ENCODE assay signal across 9 cellular contexts in the genomic region with DNA sequence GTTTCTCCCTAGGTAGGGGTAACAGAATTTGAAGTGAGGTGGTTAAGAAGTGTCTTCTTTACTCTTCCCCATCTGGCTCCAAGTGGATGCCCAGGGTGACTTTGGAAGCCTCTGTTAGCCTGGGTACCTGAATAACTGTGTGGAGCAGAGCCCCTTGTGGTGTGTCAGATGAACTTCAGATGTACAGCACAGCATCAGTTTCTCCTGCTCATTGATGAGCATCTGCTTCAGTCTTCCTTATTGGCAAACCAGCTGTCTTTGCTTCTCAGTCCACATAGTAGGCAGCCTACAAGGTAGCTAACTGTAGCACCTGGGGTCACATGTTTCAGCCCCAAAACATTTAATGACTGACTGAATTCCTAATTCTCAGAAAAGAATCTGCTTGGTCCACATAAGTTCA. TPM values are rescaled to one million over a fixed set of nuclear protein-coding genes. Genes with fewer than 3 reads are reported as not detected.
DNase-seq lines count a peak whose midpoint lies in the region; ATAC-seq, FAIRE-seq and TF ChIP-seq lines count a peak whose summit lies in the region.
"Had no signal": no experiment of that assay in that cellular context is flagged by ENCODE, and none has a peak within 500 bp of the region (broad histone marks: within the 10 kb centered on the region; RNA-seq: fewer than 3 reads in every experiment).

No MANE protein-coding gene starts in this region.

- H3K9me3 ChIP-seq in K562 (replicated peaks; ENCODE audit: control insufficient read depth, insufficient read depth, low read depth, low read length): no peaks in the 10 kb centered on the region
- no peaks in the 10 kb centered on the region for H3K9me3 ChIP-seq in pancreas
- H3K9me3 ChIP-seq in gastrocnemius medialis: no peaks in the 10 kb centered on the region

- H3K4me1 ChIP-seq in K562 (replicated peaks in 1 of 2; ENCODE audit: control insufficient read depth in 2 of 2, insufficient read depth in 2 of 2, low read length in 2 of 2): peaks cover 0 to 6% of the 10 kb centered on the region in 2 experiments; a peak in 1 of 5 replicates
- no peaks in the 10 kb centered on the region for H3K4me1 ChIP-seq in pancreas
- H3K4me1 ChIP-seq in gastrocnemius medialis: no peaks in the 10 kb centered on the region

- no peaks in the 10 kb centered on the region for H3K9me1 ChIP-seq in K562 (ENCODE audit: control insufficient read depth, insufficient read depth, low read length)

- POLR2A ChIA-PET in K562 (lab: Yijun Ruan, JAX): no interaction called here

- BruUV-seq in K562 (replicated peaks; lab: Mats Ljungman, UMichigan): no TSS peak

- no peaks in the 10 kb centered on the region for H3K36me3 ChIP-seq in K562 (ENCODE audit: control insufficient read depth, insufficient read depth, low read length)
- no peaks in the 10 kb centered on the region for H3K36me3 ChIP-seq in pancreas
- H3K36me3 ChIP-seq in gastrocnemius medialis: no peaks in the 10 kb centered on the region

- H3K4me3 ChIP-seq in K562: no peak overlapping the region
- no peak overlapping the region for H3K4me3 ChIP-seq in pancreas
- no peak overlapping the region for H3K4me3 ChIP-seq in gastrocnemius medialis

- H3K9ac ChIP-seq in K562 (ENCODE audit: insufficient read depth in 1 of 2, low read depth in 2 of 2, low read length in 2 of 2): no peak overlapping the region

- in situ Hi-C loops in K562 (cut with MboI): loop anchor here (25.0 kb wide), 1 partner anchor 222 kb away; no protein-coding TSS in a partner anchor
- in situ Hi-C loops in gastrocnemius medialis (cut with MboI; ENCODE audit: low sequenced_read_pairs in 4 of 4): no loop called here

- peak; percentile 68 for DNase-seq in ELR (ENCODE audit: low read depth)
- peak; percentile 14 for DNase-seq in GM20000 (ENCODE audit: low spot score)
- peak; percentile 30 for DNase-seq in LoVo (ENCODE audit: low spot score)
- DNase-seq in K562 (ENCODE audit: extremely low read depth in 1 of 4, low spot score in 3 of 4): peak; percentile 22 to 35 (median 24)
- peak in 1 of 6 donors; percentile 14 for DNase-seq in pancreas
- DNase-seq in gastrocnemius medialis: no peak
- DNase-seq in GM03348 (ENCODE audit: low spot score): no peak
- DNase-seq: right cardiac atrium had no signal

- no peak overlapping the region for H3K27ac ChIP-seq in K562 (ENCODE audit: extremely low read depth, low read depth, low read length)
- no peak overlapping the region for H3K27ac ChIP-seq in pancreas
- H3K27ac ChIP-seq in gastrocnemius medialis: no peak overlapping the region

- intact Hi-C loops in K562 (cut with micrococcal nuclease): loop anchor here (5.0 to 10.0 kb wide), 2 partner anchors 85 to 227 kb away; no protein-coding TSS in a partner anchor
- intact Hi-C loops in pancreas (cut with DNase I): no loop called here
- intact Hi-C loops in gastrocnemius medialis (cut with DNase I; ENCODE audit: low total_unique reads): no loop called here

- H3K27me3 ChIP-seq in K562 (ENCODE audit: control insufficient read depth in 2 of 2, insufficient read depth in 2 of 2, low read length in 2 of 2) (no peaks in the 10 kb centered on the region), pancreas (no peaks in the 10 kb centered on the region), gastrocnemius medialis (no peaks in the 10 kb centered on the region)

- H4K20me1 ChIP-seq in K562 (replicated peaks; ENCODE audit: control insufficient read depth, insufficient read depth, low read length): no peaks in the 10 kb centered on the region

- FAIRE-seq in K562 (lab: Jason Lieb, UNC) (peak; percentile 83), pancreas (lab: Jason Lieb, UNC) (no peak)

- TF ChIP-seq RAD21 in K562 (CRISPR knock-in tag; conservative IDR thresholded peaks at IDR 0.05 in 1 of 2, IDR thresholded peaks at IDR 0.05 in 1 of 2): peak in 1 of 2 experiments; percentile 64; a peak in 2 of 4 replicates

- H3K4me2 ChIP-seq in K562 (ENCODE audit: insufficient read depth, low read length): no peak overlapping the region

- TF ChIP-seq EP300 in K562 (IDR thresholded peaks at IDR 0.05; ENCODE audit: low read length): no peak

- H2AFZ ChIP-seq in K562 (ENCODE audit: low read depth, low read length): no peak overlapping the region

- CTCF ChIA-PET in K562 (lab: Yijun Ruan, JAX; ENCODE audit: low intra/inter-chr PET ratio): no interaction called here

- H3K79me2 ChIP-seq in K562 (ENCODE audit: control insufficient read depth, insufficient read depth, low read length): no peaks in the 10 kb centered on the region

- ATAC-seq in K562: peak; percentile 90
- peak; percentile 59 to 84 (median 68) for ATAC-seq in pancreas
- no peak for ATAC-seq in gastrocnemius medialis
- ATAC-seq in GM18505 (IDR thresholded peaks at IDR 0.05; ENCODE audit: unreplicated experiment): no peak

- no peak for TF ChIP-seq POLR2A in K562 (conservative IDR thresholded peaks at IDR 0.05)
- no peak for TF ChIP-seq POLR2A in gastrocnemius medialis (IDR thresholded peaks at IDR 0.05)
- no peak for TF ChIP-seq POLR2A in GM18505 (IDR thresholded peaks at IDR 0.05; ENCODE audit: borderline replicate concordance, extremely low read depth, insufficient read depth, insufficient read length)

- TF ChIP-seq CTCF in GM20000 (IDR thresholded peaks at IDR 0.05; ENCODE audit: extremely low read depth, missing control alignments) (peak; percentile 53), K562 (IDR thresholded peaks at IDR 0.05 in 2 of 3, conservative IDR thresholded peaks at IDR 0.05 in 1 of 3; ENCODE audit: insufficient read depth in 2 of 3, low read depth in 1 of 3, low read length in 3 of 3) (peak; percentile 48 to 64 (median 50)), pancreas (IDR thresholded peaks at IDR 0.05) (peak; percentile 11 to 24 (median 18)), gastrocnemius medialis (IDR thresholded peaks at IDR 0.05 in 4 of 5, conservative IDR thresholded peaks at IDR 0.05 in 1 of 5) (peak in 1 of 5 experiments; percentile 24)

TF ChIP-seq in K562, 482 proteins besides CTCF, POLR2A, EP300 and RAD21 (continues in another document):
- TF ChIP-seq ZNF444 (CRISPR knock-in tag; IDR thresholded peaks at IDR 0.05) (no peak), RBM39 (optimal IDR thresholded peaks at IDR 0.05; ENCODE audit: low read depth, low read length) (no peak)
- TF ChIP-seq, protein P1, sequence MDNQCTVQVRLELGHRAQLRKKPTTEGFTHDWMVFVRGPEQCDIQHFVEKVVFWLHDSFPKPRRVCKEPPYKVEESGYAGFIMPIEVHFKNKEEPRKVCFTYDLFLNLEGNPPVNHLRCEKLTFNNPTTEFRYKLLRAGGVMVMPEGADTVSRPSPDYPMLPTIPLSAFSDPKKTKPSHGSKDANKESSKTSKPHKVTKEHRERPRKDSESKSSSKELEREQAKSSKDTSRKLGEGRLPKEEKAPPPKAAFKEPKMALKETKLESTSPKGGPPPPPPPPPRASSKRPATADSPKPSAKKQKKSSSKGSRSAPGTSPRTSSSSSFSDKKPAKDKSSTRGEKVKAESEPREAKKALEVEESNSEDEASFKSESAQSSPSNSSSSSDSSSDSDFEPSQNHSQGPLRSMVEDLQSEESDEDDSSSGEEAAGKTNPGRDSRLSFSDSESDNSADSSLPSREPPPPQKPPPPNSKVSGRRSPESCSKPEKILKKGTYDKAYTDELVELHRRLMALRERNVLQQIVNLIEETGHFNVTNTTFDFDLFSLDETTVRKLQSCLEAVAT (IDR thresholded peaks at IDR 0.05): no peak
- TF ChIP-seq, protein P2, sequence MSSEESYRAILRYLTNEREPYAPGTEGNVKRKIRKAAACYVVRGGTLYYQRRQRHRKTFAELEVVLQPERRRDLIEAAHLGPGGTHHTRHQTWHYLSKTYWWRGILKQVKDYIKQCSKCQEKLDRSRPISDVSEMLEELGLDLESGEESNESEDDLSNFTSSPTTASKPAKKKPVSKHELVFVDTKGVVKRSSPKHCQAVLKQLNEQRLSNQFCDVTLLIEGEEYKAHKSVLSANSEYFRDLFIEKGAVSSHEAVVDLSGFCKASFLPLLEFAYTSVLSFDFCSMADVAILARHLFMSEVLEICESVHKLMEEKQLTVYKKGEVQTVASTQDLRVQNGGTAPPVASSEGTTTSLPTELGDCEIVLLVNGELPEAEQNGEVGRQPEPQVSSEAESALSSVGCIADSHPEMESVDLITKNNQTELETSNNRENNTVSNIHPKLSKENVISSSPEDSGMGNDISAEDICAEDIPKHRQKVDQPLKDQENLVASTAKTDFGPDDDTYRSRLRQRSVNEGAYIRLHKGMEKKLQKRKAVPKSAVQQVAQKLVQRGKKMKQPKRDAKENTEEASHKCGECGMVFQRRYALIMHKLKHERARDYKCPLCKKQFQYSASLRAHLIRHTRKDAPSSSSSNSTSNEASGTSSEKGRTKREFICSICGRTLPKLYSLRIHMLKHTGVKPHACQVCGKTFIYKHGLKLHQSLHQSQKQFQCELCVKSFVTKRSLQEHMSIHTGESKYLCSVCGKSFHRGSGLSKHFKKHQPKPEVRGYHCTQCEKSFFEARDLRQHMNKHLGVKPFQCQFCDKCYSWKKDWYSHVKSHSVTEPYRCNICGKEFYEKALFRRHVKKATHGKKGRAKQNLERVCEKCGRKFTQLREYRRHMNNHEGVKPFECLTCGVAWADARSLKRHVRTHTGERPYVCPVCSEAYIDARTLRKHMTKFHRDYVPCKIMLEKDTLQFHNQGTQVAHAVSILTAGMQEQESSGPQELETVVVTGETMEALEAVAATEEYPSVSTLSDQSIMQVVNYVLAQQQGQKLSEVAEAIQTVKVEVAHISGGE (CRISPR knock-in tag; IDR thresholded peaks at IDR 0.05): no peak

RNA-seq across cellular contexts. Expression of a gene that starts 56.2 kb away (rescaled TPM):
- total RNA-seq in K562 (2011; cell fraction: chromatin; rRNA removed; ENCODE audit: low replicate concordance): 0.79 TPM in 1 of 2 replicates, not detected in the other
- under 0.01 and 0.13 TPM in 2 replicates for total RNA-seq in K562 (2011; cell fraction: nucleolus; rRNA removed)
- 0.07 TPM in 1 of 2 replicates, not detected in the other for total RNA-seq in K562 (2011; cell fraction: nucleoplasm; rRNA removed)
- total RNA-seq in K562 (2014; rRNA removed) (0.04 TPM in 1 of 2 replicates, not detected in the other), K562 (2014; rRNA removed; fragmentation: Illumina TruSeq; extraction: Trizol) (0.04 and 0.22 TPM in 2 replicates), K562 (2015; rRNA removed; fragmentation: Illumina TruSeq; extraction: Trizol) (0.04 TPM in 1 of 2 replicates, not detected in the other), K562 (2021) (0.20 and 0.22 TPM in 2 replicates), pancreas (10 to 100 TPM; 32.2 to 44.8 (median 38.8) TPM), gastrocnemius medialis (1 to 10 TPM; 1.6 to 4.2 (median 2.6) TPM)
- polyA plus RNA-seq in K562 (2011; rRNA removed) (0.01 and 0.07 TPM in 2 replicates), K562 (2014; fragmentation: Illumina TruSeq; extraction: Trizol) (0.03 TPM in 1 of 2 replicates, not detected in the other), K562 (2014; fragmentation: Nextera tagmentation; extraction: Ambion mirVana) (not detected), K562 (2014; rRNA removed) (0.01 TPM in 1 of 2 replicates, not detected in the other), pancreas (10 to 100 TPM in 1 of 2 donors, 1 to 10 TPM in 1; 8.0 to 10.2 TPM)
- polyA plus RNA-seq in K562 (2011; cell fraction: cytosol; rRNA removed): 0.01 and 0.55 TPM in 2 replicates
- 0.04 TPM in 1 of 2 replicates, not detected in the other for polyA plus RNA-seq in K562 (2011; cell fraction: nucleus; rRNA removed)
- polyA plus RNA-seq in K562 (2012): 0.08 TPM in 2 replicates
- 0.14 and 0.24 TPM in 2 replicates for polyA minus RNA-seq in K562 (2011; rRNA and poly(A)+ RNA removed)
- polyA minus RNA-seq in K562 (2011; cell fraction: cytosol; rRNA and poly(A)+ RNA removed): not detected in 2 replicates
- polyA minus RNA-seq in K562 (2011; cell fraction: nucleus; rRNA and poly(A)+ RNA removed): 0.22 TPM in 1 of 2 replicates, not detected in the other

Comparison
In these comparisons a context has a peak if more than half of its experiments do, and no peak if none do; other contexts are left out.
1. DNase-seq: peak in ELR (single experiment), GM20000 (single experiment), LoVo (single experiment) and K562 (4 of 4); none in gastrocnemius medialis (0 of 2) and GM03348 (single experiment).
2. ATAC-seq: peak in K562 (single experiment) and pancreas (4 of 4); none in gastrocnemius medialis (0 of 2) and GM18505 (single experiment).
3. RNA of a gene that starts 56.2 kb away (total RNA-seq): 32.2 to 44.8 TPM in pancreas; 1.6 to 4.2 TPM in gastrocnemius medialis and under 0.01 to 0.79 TPM in K562; every median in the first group is over 4 times any median in the second.